8 cellular contexts compared by ENCODE assay signal in the genomic region with DNA sequence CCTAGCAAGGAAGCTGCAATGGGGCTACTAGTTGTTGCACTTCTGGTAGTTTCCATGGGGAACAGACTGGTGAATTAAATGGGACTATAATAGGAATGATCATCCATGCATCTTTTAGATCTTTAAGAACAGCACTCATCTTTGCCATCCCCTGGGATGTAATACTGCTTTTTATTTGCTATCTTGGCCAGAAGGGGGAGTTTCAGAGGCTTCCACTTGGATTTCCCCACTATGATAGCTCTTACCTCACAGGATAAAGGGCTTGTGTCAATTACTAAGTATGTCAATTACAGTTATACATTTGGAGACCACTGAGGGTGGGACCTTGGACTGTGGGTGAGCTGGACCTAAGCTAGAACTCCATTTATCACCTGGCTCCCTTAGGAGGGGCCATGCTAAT.
DNase-seq lines count a peak whose midpoint lies in the region; ATAC-seq, FAIRE-seq and TF ChIP-seq lines count a peak whose summit lies in the region.
"Not testable (repeated sequence)": the region's sequence is repeated elsewhere in the genome, so short reads cannot be mapped to it uniquely, and the experiment has no call there.

No MANE protein-coding gene starts in this region.

- H3K9me3 ChIP-seq in PC-3 (ENCODE audit: low read length); endothelial cell of umbilical vein (replicated peaks; ENCODE audit: control insufficient read depth, insufficient read depth, low read length); small intestine (ENCODE audit: control insufficient read depth, low read depth): not testable (repeated sequence)

- H3K27me3 ChIP-seq in GM06990 (replicated peaks; ENCODE audit: control insufficient read depth, insufficient read depth, low read length); PC-3 (ENCODE audit: low read length); endothelial cell of umbilical vein (ENCODE audit: control insufficient read depth in 2 of 2, insufficient read depth in 2 of 2, low read length in 2 of 2); small intestine (ENCODE audit: control insufficient read depth in 2 of 2, insufficient read depth in 2 of 2, low read length in 2 of 2): not testable (repeated sequence)

- not testable (repeated sequence) for H3K36me3 ChIP-seq in GM06990 (ENCODE audit: control insufficient read depth, insufficient read depth, low read length); PC-3 (ENCODE audit: low read depth, low read length); endothelial cell of umbilical vein (ENCODE audit: control insufficient read depth in 2 of 2, extremely low read depth in 1 of 2, insufficient read depth in 2 of 2, low read length in 2 of 2); small intestine (ENCODE audit: control insufficient read depth in 2 of 2, insufficient read depth in 2 of 2, low read length in 2 of 2)

- H3K9me1 ChIP-seq in endothelial cell of umbilical vein (replicated peaks; ENCODE audit: control insufficient read depth, extremely low read depth, insufficient read depth, low read length) = not testable (repeated sequence)

- H3K4me2 ChIP-seq in PC-3 (ENCODE audit: low read length); endothelial cell of umbilical vein (ENCODE audit: insufficient read depth, low read length): not testable (repeated sequence)

- H3K4me3 ChIP-seq in AG09309 (ENCODE audit: control insufficient read depth, low read depth, low read length); GM06990 (replicated peaks; ENCODE audit: low read depth, low read length); HFF-Myc (replicated peaks; ENCODE audit: low read depth, low read length); PC-3 (ENCODE audit: low read length); endothelial cell of umbilical vein (replicated peaks in 1 of 3; ENCODE audit: insufficient read depth in 1 of 3, low read depth in 1 of 3, low read length in 3 of 3); small intestine (ENCODE audit: low read depth in 1 of 2, low read length in 2 of 2): not testable (repeated sequence)

- dilution Hi-C loops in endothelial cell of umbilical vein (cut with MboI; ENCODE audit: extremely low pct_ligation_motif_present, low sequenced_read_pairs) = not testable (repeated sequence)

- H3K27ac ChIP-seq in PC-3 (ENCODE audit: low read length); endothelial cell of umbilical vein (ENCODE audit: insufficient read depth, low read depth, low read length); small intestine (ENCODE audit: low read depth in 1 of 2, low read length in 1 of 2): not testable (repeated sequence)

- H3K9ac ChIP-seq in PC-3 (ENCODE audit: low read length); endothelial cell of umbilical vein (replicated peaks; ENCODE audit: extremely low read depth, insufficient read depth, low read length): not testable (repeated sequence)

- CTCF ChIA-PET in PC-3 (lab: Charles Lee) = not testable (repeated sequence)
- CTCF ChIA-PET in endothelial cell of umbilical vein (lab: Charles Lee) = interaction anchor here (0.6 kb wide), 2 partner anchors 33 to 127 kb away, joined by 3 to 10 read pairs; no protein-coding TSS in a partner anchor

- peak; percentile 12 for TF ChIP-seq CTCF in AG09309 (IDR thresholded peaks at IDR 0.05; ENCODE audit: control insufficient read depth, insufficient read depth, low read depth, low read length, missing control alignments)
- TF ChIP-seq CTCF in GM06990 (IDR thresholded peaks at IDR 0.05; ENCODE audit: insufficient read depth, low read length, poor library complexity, severe bottlenecking) = peak; percentile 5
- TF ChIP-seq CTCF in HFF-Myc (IDR thresholded peaks at IDR 0.05; ENCODE audit: low read depth, low read length, missing control alignments) = peak; percentile 15
- peak; percentile 45 for TF ChIP-seq CTCF in PC-3 (conservative IDR thresholded peaks at IDR 0.05; ENCODE audit: low read depth, low read length)
- not testable (repeated sequence) for TF ChIP-seq CTCF in endothelial cell of umbilical vein (IDR thresholded peaks at IDR 0.05; ENCODE audit: extremely low read depth in 1 of 2, insufficient read depth in 1 of 2, low read depth in 1 of 2, low read length in 2 of 2)

- H2AFZ ChIP-seq in PC-3 (ENCODE audit: low read length); endothelial cell of umbilical vein (ENCODE audit: low read depth, low read length): not testable (repeated sequence)

- H3K4me1 ChIP-seq in PC-3 (ENCODE audit: insufficient read depth, low read length) = peaks cover 11% of the 10 kb centered on the region
- not testable (repeated sequence) for H3K4me1 ChIP-seq in endothelial cell of umbilical vein (ENCODE audit: control insufficient read depth, extremely low read depth, insufficient read depth, low read length); small intestine (ENCODE audit: control insufficient read depth in 2 of 2, insufficient read depth in 1 of 2, low read depth in 1 of 2, low read length in 1 of 2)

- not testable (repeated sequence) for H3K9me2 ChIP-seq in PC-3 (replicated peaks; ENCODE audit: low read length)

- not testable (repeated sequence) for BruUV-seq in PC-3 (replicated peaks; lab: Mats Ljungman, UMichigan); endothelial cell of umbilical vein (replicated peaks; lab: Mats Ljungman, UMichigan)

- not testable (repeated sequence) for TF ChIP-seq POLR2A in endothelial cell of umbilical vein (IDR thresholded peaks at IDR 0.05; ENCODE audit: low read depth, low read length)

- ATAC-seq in PC-3 = peak; percentile 25

- POLR2A ChIA-PET in PC-3 (lab: Charles Lee; ENCODE audit: unreplicated experiment); endothelial cell of umbilical vein (lab: Charles Lee): not testable (repeated sequence)

- FAIRE-seq in endothelial cell of umbilical vein (lab: Jason Lieb, UNC) = peak; percentile 72
- not testable (repeated sequence) for FAIRE-seq in small intestine (lab: Jason Lieb, UNC)

- H4K20me1 ChIP-seq in PC-3 (ENCODE audit: low read length); endothelial cell of umbilical vein (replicated peaks; ENCODE audit: control insufficient read depth, extremely low read depth, insufficient read depth, low read length): not testable (repeated sequence)

- intact Hi-C loops in PC-3 (cut with micrococcal nuclease) = not testable (repeated sequence)
- intact Hi-C loops in endothelial cell of umbilical vein (cut with micrococcal nuclease) = loop anchor here (5.0 kb wide), 1 partner anchor 128 kb away; no protein-coding TSS in a partner anchor

- H3K79me2 ChIP-seq in PC-3 (ENCODE audit: low read length); endothelial cell of umbilical vein (ENCODE audit: control insufficient read depth, insufficient read depth, low read length): not testable (repeated sequence)

- DNase-seq in AG09309 (ENCODE audit: low read depth); GM06990 (ENCODE audit: extremely low read depth, insufficient read length); HFF-Myc (ENCODE audit: extremely low read depth, low read depth); endothelial cell of umbilical vein (ENCODE audit: low read depth, low spot score): not testable (repeated sequence)
- DNase-seq in PC-3 (peak; percentile 45), amniotic epithelial cell (ENCODE audit: low read depth) (peak; percentile 7), iris pigment epithelial cell (ENCODE audit: low read depth) (peak; percentile 9), small intestine (peak; percentile 2)

- not testable (repeated sequence) for H3F3A ChIP-seq in PC-3 (ENCODE audit: low read length, unreplicated experiment)
